Comparison of ENCODE assay signal across 19 cellular contexts in genomic region chr2:2641541-2642410, GRCh38.
"Had no signal": no experiment of that assay in that cellular context is flagged by ENCODE, and none has a peak within 500 bp of the region (broad histone marks: within the 10 kb centered on the region; RNA-seq: fewer than 3 reads in every experiment).

No MANE protein-coding gene starts in this region.

- H3K27ac ChIP-seq: body of pancreas, dorsolateral prefrontal cortex, epithelial cell of prostate, left ventricle myocardium inferior, parathyroid adenoma, tibial nerve had no signal

- DNase-seq: activated B cell treated with CpG ODN at 0.5 μM for 24 hours; activated CD4-positive, alpha-beta T cell treated with anti-CD3 and anti-CD28 coated beads, Interleukin-2, amount 10 ng/mL, durations not matched to agents 24 days and 14 days; activated CD8-positive, alpha-beta T cell treated with anti-CD3 and anti-CD28 coated beads for 36 hours; activated naive CD4-positive, alpha-beta T cell treated with anti-CD3 and anti-CD28 coated beads for 36 hours; activated T-cell treated with anti-CD3 and anti-CD28 coated beads, Interleukin-2, amount 50 U/mL, for 4 hours; body of pancreas; caudate nucleus; dorsolateral prefrontal cortex; foreskin fibroblast; glutamatergic neuron; kidney; left ventricle myocardium inferior; stimulated activated CD8-positive, alpha-beta memory T cell treated with anti-CD3 and anti-CD28 coated beads, Interleukin-4, amount 100 ng/mL, for 48 hours; stimulated activated naive CD4-positive, alpha-beta T cell; T-cell had no signal

- ATAC-seq: activated CD8-positive, alpha-beta T cell treated with anti-CD3 and anti-CD28 coated beads for 36 hours; activated T-cell treated with anti-CD3 and anti-CD28 coated beads, Interleukin-2, amount 50 U/mL, for 4 hours; body of pancreas; T-cell had no signal

- H3K4me1 ChIP-seq: body of pancreas, left ventricle myocardium inferior, tibial nerve had no signal

- FAIRE-seq: kidney, urothelium cell line had no signal

- H3K27me3 ChIP-seq: body of pancreas had no signal
